ENCODE assay signal across 19 cellular contexts in genomic region chr12:122813310-122813713, GRCh38. TPM values are rescaled to one million over a fixed set of nuclear protein-coding genes. Genes with fewer than 3 reads are reported as not detected.
A peak's percentile ranks its signal among the peaks of the same experiment; 100 is the strongest.
DNase-seq lines count a peak whose midpoint lies in the region; ATAC-seq and TF ChIP-seq lines count a peak whose summit lies in the region.
"Had no signal": no experiment of that assay in that cellular context is flagged by ENCODE, and none has a peak within 500 bp of the region (broad histone marks: within the 10 kb centered on the region; RNA-seq: fewer than 3 reads in every experiment).

No MANE protein-coding gene starts in this region.

- 46 to 58% (median 50%) methylated on average over 10 of the region's 10 CpGs for WGBS in spleen, 5 donors

- H3K27ac ChIP-seq in OCI-LY7 (ENCODE audit: low read depth, low read length, poor library complexity, severe bottlenecking): no peak overlapping the region
- H3K27ac ChIP-seq in spleen: peak overlapping the region in 5 of 8 donors; percentile 9 to 77 (median 58)
- H3K27ac ChIP-seq in CD8-positive, alpha-beta memory T cell (ENCODE audit: low read depth, low read length): no peak overlapping the region
- H3K27ac ChIP-seq: thoracic aorta had no signal

- peak; percentile 60 for ATAC-seq in HG03097 (IDR thresholded peaks at IDR 0.05; ENCODE audit: low FRiP score, unreplicated experiment)
- ATAC-seq: activated T-helper 17 cell treated with anti-CD3 and anti-CD28 coated beads, Interleukin-2, amount 50 U/mL, for 72 hours had no signal

- H3K4me3 ChIP-seq in OCI-LY7 (ENCODE audit: low read depth, low read length, poor library complexity, severe bottlenecking): no peak overlapping the region
- peak overlapping the region in 1 of 8 donors; percentile 42 for H3K4me3 ChIP-seq in spleen
- H3K4me3 ChIP-seq in CD8-positive, alpha-beta memory T cell (ENCODE audit: low read length): no peak overlapping the region
- H3K4me3 ChIP-seq: lung, thoracic aorta had no signal

- H3K9me2 ChIP-seq in OCI-LY7 (ENCODE audit: insufficient read depth, low read length): no peaks in the 10 kb centered on the region

- H3K27me3 ChIP-seq in spleen (replicated peaks in 1 of 7): no peaks in the 10 kb centered on the region
- H3K27me3 ChIP-seq in CD8-positive, alpha-beta memory T cell (ENCODE audit: insufficient read depth, low read length, poor library complexity, severe bottlenecking): no peaks in the 10 kb centered on the region

- no peak overlapping the region for H3K27ac Mint-ChIP-seq in CD8-positive, alpha-beta memory T cell
- H3K27ac Mint-ChIP-seq: activated T-helper 17 cell treated with anti-CD3 and anti-CD28 coated beads, Interleukin-2, amount 50 U/mL, for 72 hours; dendritic cell treated with granulocyte-macrophage colony-stimulating factor and Interleukin-4, amounts not matched to agents 40 ng/mL and 50 ng/mL, for 4 days had no signal

- no peak overlapping the region for H3K4me3 Mint-ChIP-seq in CD8-positive, alpha-beta memory T cell
- H3K4me3 Mint-ChIP-seq: activated T-helper 17 cell treated with anti-CD3 and anti-CD28 coated beads, Interleukin-2, amount 50 U/mL, for 72 hours; dendritic cell treated with granulocyte-macrophage colony-stimulating factor and Interleukin-4, amounts not matched to agents 40 ng/mL and 50 ng/mL, for 4 days had no signal

- H4K20me1 ChIP-seq in OCI-LY7 (ENCODE audit: insufficient read depth, low read length): no peaks in the 10 kb centered on the region

- intact Hi-C loops in OCI-LY7 (cut with micrococcal nuclease; ENCODE audit: unreplicated experiment) (no loop called here), spleen (cut with DNase I; ENCODE audit: low total_unique reads) (no loop called here)

- H3K27me3 Mint-ChIP-seq in CD8-positive, alpha-beta memory T cell: no peaks in the 10 kb centered on the region
- H3K27me3 Mint-ChIP-seq: activated T-helper 17 cell treated with anti-CD3 and anti-CD28 coated beads, Interleukin-2, amount 50 U/mL, for 72 hours; dendritic cell treated with granulocyte-macrophage colony-stimulating factor and Interleukin-4, amounts not matched to agents 40 ng/mL and 50 ng/mL, for 4 days had no signal

- no peaks in the 10 kb centered on the region for H3K36me3 ChIP-seq in OCI-LY7 (ENCODE audit: insufficient read depth, low read length)
- no peaks in the 10 kb centered on the region for H3K36me3 ChIP-seq in spleen
- H3K36me3 ChIP-seq in CD8-positive, alpha-beta memory T cell (ENCODE audit: insufficient read depth, low read length): no peaks in the 10 kb centered on the region
- H3K36me3 ChIP-seq: thoracic aorta had no signal

- H3K36me3 Mint-ChIP-seq in CD8-positive, alpha-beta memory T cell: no peaks in the 10 kb centered on the region

- peak overlapping the region; percentile 1; the same call in 1 of the 2 replicates for H2AFZ ChIP-seq in OCI-LY7 (ENCODE audit: low read length)

- TF ChIP-seq CTCF in OCI-LY7 (conservative IDR thresholded peaks at IDR 0.05; ENCODE audit: low read length) (no peak), spleen (IDR thresholded peaks at IDR 0.05 in 8 of 11, conservative IDR thresholded peaks at IDR 0.05 in 3 of 11) (peak in 5 of 11 experiments; percentile 12 to 36 (median 19))

- POLR2A ChIA-PET in OCI-LY7 (lab: Charles Lee): interaction anchor here (0.6 to 1.8 kb wide), 4 partner anchors 9 to 573 kb away, joined by 3 to 6 read pairs (median 4); no protein-coding TSS in a partner anchor
- POLR2A ChIA-PET in CD8-positive, alpha-beta memory T cell (lab: Charles Lee): interaction anchor here (0.6 kb wide), 1 partner anchor 19 kb away, joined by 5 read pairs; no protein-coding TSS in a partner anchor

- DNase-seq in SKM-1 treated with dmso at 0.1 percent for 144 hours (lab: John Stamatoyannopoulos, UW; ENCODE audit: unreplicated experiment) (peak; percentile 38), SKM-1 (lab: John Stamatoyannopoulos, UW; ENCODE audit: unreplicated experiment) (no peak), OCI-LY7 (ENCODE audit: low spot score) (peak; percentile 49), spleen (peak; percentile 81), NCI-H1048 (lab: John Stamatoyannopoulos, UW) (no peak), T-helper 9 cell (no peak)
- no peak for DNase-seq in CD8-positive, alpha-beta memory T cell
- DNase-seq: activated CD4-positive, alpha-beta T cell treated with anti-CD3 and anti-CD28 coated beads, Interleukin-2, amount 50 U/mL, for 4 hours; COR-L47; NCI-H1105; NCI-H446; nucleus accumbens; small intestine; T-helper 2 cell had no signal

- no peak for TF ChIP-seq POLR2A in spleen (IDR thresholded peaks at IDR 0.05)

- no peaks in the 10 kb centered on the region for H3K9me3 ChIP-seq in OCI-LY7 (ENCODE audit: low read length)
- H3K9me3 ChIP-seq in spleen: no peaks in the 10 kb centered on the region
- H3K9me3 ChIP-seq in CD8-positive, alpha-beta memory T cell (ENCODE audit: low read length): no peaks in the 10 kb centered on the region
- H3K9me3 ChIP-seq: thoracic aorta had no signal

- H3K9me3 Mint-ChIP-seq in CD8-positive, alpha-beta memory T cell: no peaks in the 10 kb centered on the region
- H3K9me3 Mint-ChIP-seq: activated T-helper 17 cell treated with anti-CD3 and anti-CD28 coated beads, Interleukin-2, amount 50 U/mL, for 72 hours; dendritic cell treated with granulocyte-macrophage colony-stimulating factor and Interleukin-4, amounts not matched to agents 40 ng/mL and 50 ng/mL, for 4 days had no signal

- no peaks in the 10 kb centered on the region for H3K4me1 Mint-ChIP-seq in CD8-positive, alpha-beta memory T cell
- H3K4me1 Mint-ChIP-seq: activated T-helper 17 cell treated with anti-CD3 and anti-CD28 coated beads, Interleukin-2, amount 50 U/mL, for 72 hours had no signal

- H3K4me1 ChIP-seq in OCI-LY7 (ENCODE audit: insufficient read depth, low read length, poor library complexity, severe bottlenecking): peaks cover 13% of the 10 kb centered on the region
- H3K4me1 ChIP-seq in spleen: peaks cover 0 to 23% (median 5%) of the 10 kb centered on the region in 6 donors
- no peaks in the 10 kb centered on the region for H3K4me1 ChIP-seq in CD8-positive, alpha-beta memory T cell (ENCODE audit: insufficient read depth, low read length)

- H3K79me2 ChIP-seq in OCI-LY7 (ENCODE audit: insufficient read depth, low read depth, low read length): no peaks in the 10 kb centered on the region

- BruUV-seq in OCI-LY7 (replicated peaks; lab: Mats Ljungman, UMichigan): no TSS peak

- CTCF ChIA-PET in OCI-LY7 (lab: Charles Lee; ENCODE audit: unreplicated experiment): no interaction called here
- CTCF ChIA-PET in CD8-positive, alpha-beta memory T cell (lab: Charles Lee): no interaction called here

- H3K4me2 ChIP-seq in OCI-LY7 (ENCODE audit: low read length): peak overlapping the region; percentile 43

RNA-seq across cellular contexts. Expression of gene HIP1R, which starts 21.9 kb away (rescaled TPM):
- 59.6 and 66.4 TPM in 2 replicates for total RNA-seq in OCI-LY7 (2014; rRNA removed; shearing (Covaris generic))
- total RNA-seq in OCI-LY7 (2022) (56.5 and 70.2 TPM in 2 replicates), spleen (10 to 100 TPM; 40.3 to 65.2 (median 48.0) TPM)
- polyA plus RNA-seq in spleen: 10 to 100 TPM; 42.2 to 65.9 (median 65.1) TPM
- 10 to 100 TPM; 23.8 to 27.2 TPM for total RNA-seq in CD8-positive, alpha-beta memory T cell
- polyA plus RNA-seq in CD8-positive, alpha-beta memory T cell: 12.5 TPM

RNA-seq across cellular contexts. Expression of gene CCDC62, which starts 38.9 kb away (rescaled TPM):
- 1.6 and 1.8 TPM in 2 replicates for total RNA-seq in OCI-LY7 (2014; rRNA removed; shearing (Covaris generic))
- total RNA-seq in OCI-LY7 (2022) (1.2 and 1.5 TPM in 2 replicates), spleen (1 to 10 TPM; 1.0 to 2.2 (median 1.6) TPM)
- polyA plus RNA-seq in spleen: under 1 TPM; 0.52 to 0.54 (median 0.52) TPM
- total RNA-seq in CD8-positive, alpha-beta memory T cell: under 1 TPM; 0.35 to 0.53 TPM
- polyA plus RNA-seq in CD8-positive, alpha-beta memory T cell: 0.41 TPM

Comparison
In these comparisons a context has a peak if more than half of its experiments do, and no peak if none do; other contexts are left out.
1. DNase-seq: peak in SKM-1 treated with dmso at 0.1 percent for 144 hours (single experiment), OCI-LY7 (single experiment) and spleen (single experiment); none in SKM-1 (single experiment), NCI-H1048 (single experiment), T-helper 9 cell (single experiment) and CD8-positive, alpha-beta memory T cell (0 of 5).
2. H3K27ac ChIP-seq: peak in spleen (5 of 8); none in OCI-LY7 (single experiment) and CD8-positive, alpha-beta memory T cell (single experiment).